8 cellular contexts compared by ENCODE assay signal in genomic region chr2:42906557-42907380, GRCh38.
DNase-seq lines count a peak whose midpoint lies in the region; ATAC-seq, FAIRE-seq and TF ChIP-seq lines count a peak whose summit lies in the region.

No MANE protein-coding gene starts in this region.

- no peak overlapping the region for H2BK5ac ChIP-seq in mesendoderm (ENCODE audit: low read length)

- H3K79me1 ChIP-seq in mesendoderm (ENCODE audit: low read length), result no peaks in the 10 kb centered on the region

- H3K23ac ChIP-seq in mesendoderm (ENCODE audit: low read length), result no peak overlapping the region

- POLR2A ChIA-PET in BJ (lab: Charles Lee), result interaction anchor here (1.0 kb wide), 1 partner anchor 11 kb away, joined by 3 read pairs; no protein-coding TSS in a partner anchor

- H3K27ac ChIP-seq in coronary artery, result peak overlapping the region; percentile 60 to 91
- H3K27ac ChIP-seq in mesendoderm (ENCODE audit: low read depth, low read length), result peak overlapping the region; percentile 42

- no peaks in the 10 kb centered on the region for H3K27me3 ChIP-seq in BJ (ENCODE audit: control insufficient read depth, insufficient read depth, low read length)
- no peaks in the 10 kb centered on the region for H3K27me3 ChIP-seq in mesendoderm (ENCODE audit: insufficient read depth, low read length, poor library complexity)

- peak overlapping the region; percentile 26 for H3K4ac ChIP-seq in mesendoderm (ENCODE audit: low read depth, low read length)

- no peak overlapping the region for H2BK120ac ChIP-seq in mesendoderm (ENCODE audit: low read depth, low read length)

- H3K56ac ChIP-seq in mesendoderm (ENCODE audit: low read length), result peak overlapping the region; percentile 71

- H3K79me2 ChIP-seq in mesendoderm (ENCODE audit: control insufficient read depth, insufficient read depth, low read length), result no peaks in the 10 kb centered on the region

- peak; percentile 87 for DNase-seq in BJ (ENCODE audit: low read depth)
- peak; percentile 10 for DNase-seq in NCI-H146 treated with DMSO at 0.1 percent for 48 hours (lab: John Stamatoyannopoulos, UW; ENCODE audit: unreplicated experiment)
- DNase-seq in coronary artery (ENCODE audit: low spot score), result peak; percentile 87
- peak; percentile 72 for DNase-seq in mesendoderm
- peak; percentile 70 for DNase-seq in urothelium cell line (ENCODE audit: low spot score)
- no peak for DNase-seq in HTR-8/SVneo (ENCODE audit: insufficient read length, low spot score)
- DNase-seq in NAMALWA (ENCODE audit: low spot score), result no peak

- peak overlapping the region; percentile 41 for H2BK15ac ChIP-seq in mesendoderm (replicated peaks; ENCODE audit: low read depth)

- no peak overlapping the region for H2AK5ac ChIP-seq in mesendoderm (ENCODE audit: low read length)

- H3K4me3 ChIP-seq in BJ (ENCODE audit: low read depth, low read length), result no peak overlapping the region
- peak overlapping the region; percentile 47 for H3K4me3 ChIP-seq in coronary artery
- H3K4me3 ChIP-seq in mesendoderm (ENCODE audit: low read length), result no peak overlapping the region

- H3K36me3 ChIP-seq in BJ (ENCODE audit: control insufficient read depth, insufficient read depth, low read length) (no peaks in the 10 kb centered on the region), mesendoderm (ENCODE audit: control insufficient read depth, insufficient read depth, low read length) (no peaks in the 10 kb centered on the region)

- no peak overlapping the region for H4K8ac ChIP-seq in mesendoderm (ENCODE audit: low read depth, low read length)

- WGBS in mesendoderm (ENCODE audit: extremely low coverage, insufficient coverage, low lambda C conversion rate), result no CpG with 5 or more reads among the region's 15 CpGs

- no peak overlapping the region for H3K4me2 ChIP-seq in mesendoderm (ENCODE audit: low read length)

- TF ChIP-seq CTCF in BJ (IDR thresholded peaks at IDR 0.05; ENCODE audit: insufficient read depth, low read depth, low read length) (no peak), coronary artery (IDR thresholded peaks at IDR 0.05) (no peak)

- H3K9ac ChIP-seq in mesendoderm (ENCODE audit: low read length), result no peak overlapping the region

- no peak for FAIRE-seq in urothelium cell line (lab: Jason Lieb, UNC)
- FAIRE-seq in HTR-8/SVneo (lab: Jason Lieb, UNC), result no peak

- no peak overlapping the region for H4K5ac ChIP-seq in mesendoderm (ENCODE audit: low read length)

- H3K4me1 ChIP-seq in mesendoderm (ENCODE audit: control insufficient read depth, low read depth, low read length), result peaks cover 13% of the 10 kb centered on the region

- peak overlapping the region; percentile 65 for H3K18ac ChIP-seq in mesendoderm (ENCODE audit: low read length)

- CTCF ChIA-PET in BJ (lab: Yijun Ruan, JAX), result interaction anchor here (0.9 to 1.8 kb wide), 5 partner anchors 11 to 71 kb away, joined by 3 to 5 read pairs (median 4); no protein-coding TSS in a partner anchor

- no peak for ATAC-seq in GM19467 (IDR thresholded peaks at IDR 0.05; ENCODE audit: unreplicated experiment)

Comparison
In these comparisons a context has a peak if more than half of its experiments do, and no peak if none do; other contexts are left out.
1. DNase-seq: peak in BJ (single experiment), NCI-H146 treated with DMSO at 0.1 percent for 48 hours (single experiment), coronary artery (single experiment), mesendoderm (single experiment) and urothelium cell line (single experiment); none in HTR-8/SVneo (single experiment) and NAMALWA (single experiment).